Comparison of ENCODE assay signal across 8 cellular contexts in genomic region chr15:79896634-79897379, GRCh38. TPM values are rescaled to one million over a fixed set of nuclear protein-coding genes. Genes with fewer than 3 reads are reported as not detected.
DNase-seq lines count a peak whose midpoint lies in the region; ATAC-seq lines count a peak whose summit lies in the region.

MTHFS (minus strand) TSS chr15:79897014; CDS start chr15:79896988, 26 bp downstream.

- DNase-seq in DMS 273 (lab: John Stamatoyannopoulos, UW; ENCODE audit: unreplicated experiment) (peak; percentile 87), HUDEP-2 (lab: John Stamatoyannopoulos, UW; ENCODE audit: unreplicated experiment in 76 of 76) (peak in 75 of 76 experiments; percentile 8 to 90 (median 71)), OCI-M1 (lab: John Stamatoyannopoulos, UW) (peak; percentile 92)
- DNase-seq in activated T-cell treated with anti-CD3 and anti-CD28 coated beads, Interleukin-2, amount 50 U/mL, for 24 hours, result peak; percentile 84
- DNase-seq in stimulated activated CD8-positive, alpha-beta memory T cell treated with anti-CD3 and anti-CD28 coated beads, Interleukin-7, amount 100 ng/mL, for 24 hours (ENCODE audit: low read depth), result peak; percentile 29

- H3K27me3 Mint-ChIP-seq in activated T-cell treated with anti-CD3 and anti-CD28 coated beads, Interleukin-2, amount 50 U/mL, for 24 hours, result no peaks in the 10 kb centered on the region

- H3K27ac ChIP-seq in esophagus (ENCODE audit: low read depth in 2 of 2, low read length in 1 of 2), result peak within 1 kb of the TSS; percentile 88 to 93
- H3K27ac ChIP-seq in muscle layer of colon (ENCODE audit: low read depth, low read length), result peak within 1 kb of the TSS; percentile 74

- H3K4me1 ChIP-seq in esophagus (ENCODE audit: control insufficient read depth in 2 of 2, insufficient read depth in 2 of 2, low read length in 1 of 2) (peaks cover 0 to 1% of the 10 kb centered on the region in 2 donors), muscle layer of colon (ENCODE audit: insufficient read depth, low read length) (peaks cover 5% of the 10 kb centered on the region)

- H3K4me3 ChIP-seq in esophagus (ENCODE audit: low read depth in 1 of 2, low read length in 2 of 2), result peak within 1 kb of the TSS; percentile 71 to 77
- H3K4me3 ChIP-seq in muscle layer of colon (ENCODE audit: low read depth in 1 of 2, low read length in 2 of 2), result peak within 1 kb of the TSS; percentile 56 to 79

- peak within 1 kb of the TSS; percentile 76 for H3K9ac ChIP-seq in muscle layer of colon (ENCODE audit: low read length)

- H3K27me3 ChIP-seq in esophagus (ENCODE audit: control insufficient read depth in 1 of 2, insufficient read depth in 2 of 2, low read length in 2 of 2), result no peaks in the 10 kb centered on the region
- H3K27me3 ChIP-seq in muscle layer of colon (ENCODE audit: control insufficient read depth in 1 of 2, insufficient read depth in 2 of 2, low read length in 2 of 2), result no peaks in the 10 kb centered on the region

- peak within 1 kb of the TSS; percentile 98 for H3K4me3 Mint-ChIP-seq in activated T-cell treated with anti-CD3 and anti-CD28 coated beads, Interleukin-2, amount 50 U/mL, for 24 hours

- peaks cover 47% of the 10 kb centered on the region for H3K36me3 Mint-ChIP-seq in activated T-cell treated with anti-CD3 and anti-CD28 coated beads, Interleukin-2, amount 50 U/mL, for 24 hours (ENCODE audit: low read depth)

- peak within 1 kb of the TSS; percentile 98 for H3K27ac Mint-ChIP-seq in activated T-cell treated with anti-CD3 and anti-CD28 coated beads, Interleukin-2, amount 50 U/mL, for 24 hours

- H3K36me3 ChIP-seq in esophagus (ENCODE audit: control insufficient read depth in 2 of 2, insufficient read depth in 2 of 2, low read length in 1 of 2) (no peaks in the 10 kb centered on the region), muscle layer of colon (ENCODE audit: insufficient read depth, low read length) (no peaks in the 10 kb centered on the region)

- H3K9me3 Mint-ChIP-seq in activated T-cell treated with anti-CD3 and anti-CD28 coated beads, Interleukin-2, amount 50 U/mL, for 24 hours, result no peaks in the 10 kb centered on the region

- H3K4me1 Mint-ChIP-seq in activated T-cell treated with anti-CD3 and anti-CD28 coated beads, Interleukin-2, amount 50 U/mL, for 24 hours (ENCODE audit: low read depth), result peaks cover 61% of the 10 kb centered on the region

- ATAC-seq in GM21381 (IDR thresholded peaks at IDR 0.05; ENCODE audit: unreplicated experiment), result peak; percentile 71

- H3K9me3 ChIP-seq in esophagus (ENCODE audit: control insufficient read depth in 2 of 2, insufficient read depth in 1 of 2, low read depth in 1 of 2, low read length in 1 of 2), result no peaks in the 10 kb centered on the region
- H3K9me3 ChIP-seq in muscle layer of colon (ENCODE audit: low read length), result no peaks in the 10 kb centered on the region

- WGBS in esophagus, 2 donors, result 0 to 1% methylated on average over 80 to 90 of the region's 90 CpGs

RNA-seq across cellular contexts. Expression of gene MTHFS, which starts in this region (rescaled TPM):
- polyA plus RNA-seq in esophagus, result 10 to 100 TPM; 17.1 to 32.8 TPM

Comparison
In these comparisons a context has a peak if more than half of its experiments do, and no peak if none do; other contexts are left out.
1. Peak in every context shown above with its lines: DNase-seq, ATAC-seq, H3K4me3 ChIP-seq and H3K27ac ChIP-seq.
2. DNase-seq: peak in every context shown above with its lines; median percentile 92 in OCI-M1; 87 in DMS 273; 84 in activated T-cell treated with anti-CD3 and anti-CD28 coated beads, Interleukin-2, amount 50 U/mL, for 24 hours; 71 in HUDEP-2; 29 in stimulated activated CD8-positive, alpha-beta memory T cell treated with anti-CD3 and anti-CD28 coated beads, Interleukin-7, amount 100 ng/mL, for 24 hours.